ENCODE assay signal across 7 cellular contexts in genomic region chr9:32378496-32378895, GRCh38. TPM values are rescaled to one million over a fixed set of nuclear protein-coding genes. Genes with fewer than 3 reads are reported as not detected.
DNase-seq lines count a peak whose midpoint lies in the region; ATAC-seq and TF ChIP-seq lines count a peak whose summit lies in the region.

No MANE protein-coding gene starts in this region.

- H3K27ac ChIP-seq in neuronal stem cell (replicated peaks; ENCODE audit: low read length), result no peak overlapping the region

- peaks cover 0 to 1% of the 10 kb centered on the region in 2 donors for H3K4me1 ChIP-seq in neuronal stem cell (ENCODE audit: control insufficient read depth in 2 of 2, insufficient read depth in 1 of 2, low read depth in 1 of 2, low read length in 2 of 2)

- no peak overlapping the region for H4K91ac ChIP-seq in neuronal stem cell (ENCODE audit: low read depth, low read length, poor library complexity)

- no peak overlapping the region for H3K4ac ChIP-seq in neuronal stem cell (ENCODE audit: low read length)

- H3K14ac ChIP-seq in neuronal stem cell (ENCODE audit: low read length), result no peak overlapping the region

- peaks cover 0 to 35% (median 10%) of the 10 kb centered on the region in 3 experiments for H3K27me3 ChIP-seq in neuronal stem cell (ENCODE audit: control insufficient read depth in 3 of 3, insufficient read depth in 3 of 3, low read depth in 1 of 3, low read length in 3 of 3)

- no peak overlapping the region for H2BK12ac ChIP-seq in neuronal stem cell (ENCODE audit: low read length)

- peak overlapping the region; percentile 19 for H2AFZ ChIP-seq in neuronal stem cell (ENCODE audit: low read length)

- ATAC-seq in GM19397 (IDR thresholded peaks at IDR 0.05; ENCODE audit: unreplicated experiment), result peak; percentile 78
- ATAC-seq in HG03378 (IDR thresholded peaks at IDR 0.05; ENCODE audit: unreplicated experiment), result peak; percentile 87

- no peak overlapping the region for H3K4me2 ChIP-seq in neuronal stem cell (ENCODE audit: insufficient read depth, low read length, poor library complexity, severe bottlenecking)

- DNase-seq in Daoy (ENCODE audit: low read depth) (peak; percentile 70), NCI-H2227 treated with DMSO at 0.1 percent for 48 hours (lab: John Stamatoyannopoulos, UW) (peak; percentile 31), fibroblast of pulmonary artery (ENCODE audit: low read depth) (peak; percentile 86), neuronal stem cell (ENCODE audit: low spot score) (peak; percentile 57)
- peak; percentile 33 to 49 for DNase-seq in activated CD4-positive, alpha-beta T cell treated with anti-CD3 and anti-CD28 coated beads for 4 hours

- no peak overlapping the region for H4K8ac ChIP-seq in neuronal stem cell (ENCODE audit: low read depth, low read length)

- no peak overlapping the region for H2BK15ac ChIP-seq in neuronal stem cell (ENCODE audit: low read length)

- H3K18ac ChIP-seq in neuronal stem cell (ENCODE audit: low read length), result no peak overlapping the region

- H3K36me3 ChIP-seq in neuronal stem cell (replicated peaks in 1 of 2; ENCODE audit: control insufficient read depth in 2 of 2, insufficient read depth in 2 of 2, low read length in 2 of 2), result no peaks in the 10 kb centered on the region

- H2BK120ac ChIP-seq in neuronal stem cell (ENCODE audit: low read depth, low read length), result no peak overlapping the region

- no peak overlapping the region for H2BK5ac ChIP-seq in neuronal stem cell (ENCODE audit: low read length)

- H3K9ac ChIP-seq in neuronal stem cell (ENCODE audit: low read depth, low read length, poor library complexity), result no peak overlapping the region

- no peaks in the 10 kb centered on the region for H3K9me3 ChIP-seq in neuronal stem cell (replicated peaks in 1 of 2; ENCODE audit: control insufficient read depth in 2 of 2, insufficient read depth in 1 of 2, low read depth in 1 of 2, low read length in 2 of 2)

- WGBS in neuronal stem cell (ENCODE audit: extremely low coverage in 2 of 2, insufficient read length in 2 of 2, insufficient replicate concordance in 1 of 2), 2 donors, result no CpG with 5 or more reads among the region's 3 CpGs

- no peak overlapping the region for H2AK5ac ChIP-seq in neuronal stem cell (ENCODE audit: low read depth, low read length)

- no peak overlapping the region for H3K23ac ChIP-seq in neuronal stem cell (ENCODE audit: low read depth, low read length, poor library complexity)

- TF ChIP-seq CTCF in fibroblast of pulmonary artery (IDR thresholded peaks at IDR 0.05; ENCODE audit: low read length, missing control alignments), result peak; percentile 97

- H3K79me1 ChIP-seq in neuronal stem cell (ENCODE audit: low read depth, low read length), result no peaks in the 10 kb centered on the region

- no peak overlapping the region for H3K4me3 ChIP-seq in fibroblast of pulmonary artery (replicated peaks; ENCODE audit: low read depth, low read length)
- H3K4me3 ChIP-seq in neuronal stem cell (ENCODE audit: low read length in 2 of 2), result no peak overlapping the region

RNA-seq across cellular contexts. Expression of gene ACO1, which starts 5.9 kb away (rescaled TPM):
- 51.9 and 52.8 TPM in 2 replicates for total RNA-seq in Daoy (2014; rRNA removed; shearing (Covaris generic))
- polyA plus RNA-seq in neuronal stem cell (2013, experiment 1 of 2), result 16.0 TPM
- 16.0 TPM for polyA plus RNA-seq in neuronal stem cell (2013, experiment 2 of 2)

Comparison
In these comparisons a context has a peak if more than half of its experiments do, and no peak if none do; other contexts are left out.
1. DNase-seq: peak in every context shown above with its lines; median percentile 86 in fibroblast of pulmonary artery; 70 in Daoy; 57 in neuronal stem cell; 41 in activated CD4-positive, alpha-beta T cell treated with anti-CD3 and anti-CD28 coated beads for 4 hours; 31 in NCI-H2227 treated with DMSO at 0.1 percent for 48 hours.